ENCODE assay signal across 8 cellular contexts in genomic region chr6:147508871-147509608, GRCh38. TPM values are rescaled to one million over a fixed set of nuclear protein-coding genes. Genes with fewer than 3 reads are reported as not detected.
A peak's percentile ranks its signal among the peaks of the same experiment; 100 is the strongest.
DNase-seq lines count a peak whose midpoint lies in the region; FAIRE-seq and TF ChIP-seq lines count a peak whose summit lies in the region.

No MANE protein-coding gene starts in this region.

- H3K27ac ChIP-seq in mesenchymal stem cell (ENCODE audit: low read length, poor library complexity, severe bottlenecking) (no peak overlapping the region), uterus (peak overlapping the region; percentile 78 to 84)

- H3K4me1 ChIP-seq in mesenchymal stem cell (ENCODE audit: control insufficient read depth, insufficient read depth, low read depth, low read length) = peaks cover 17% of the 10 kb centered on the region
- peaks cover 0 to 4% of the 10 kb centered on the region in 2 donors for H3K4me1 ChIP-seq in uterus

- no peak overlapping the region for H4K91ac ChIP-seq in mesenchymal stem cell (ENCODE audit: low read length)

- H3K4me3 ChIP-seq in choroid plexus epithelial cell (ENCODE audit: low read depth, low read length) (peak overlapping the region; percentile 63), mesenchymal stem cell (ENCODE audit: insufficient read depth in 1 of 2, low read depth in 1 of 2, low read length in 2 of 2) (peak overlapping the region; percentile 58 to 77), uterus (peak overlapping the region; percentile 54 to 76)

- peak overlapping the region; percentile 44 for H2BK120ac ChIP-seq in mesenchymal stem cell (ENCODE audit: low read depth, low read length)

- intact Hi-C loops in uterus (cut with DNase I; ENCODE audit: low total_unique reads) = loop anchor here (10.0 kb wide), 1 partner anchor 656 kb away; no protein-coding TSS in a partner anchor

- 1% methylated on average over 68 of the region's 73 CpGs for WGBS in mesenchymal stem cell

- H3K36me3 ChIP-seq in mesenchymal stem cell (ENCODE audit: control insufficient read depth in 1 of 2, insufficient read depth in 2 of 2, low read depth in 1 of 2, low read length in 2 of 2) (no peaks in the 10 kb centered on the region), uterus (no peaks in the 10 kb centered on the region)

- peak overlapping the region; percentile 9 for H4K8ac ChIP-seq in mesenchymal stem cell (ENCODE audit: low read length)

- H3K23ac ChIP-seq in mesenchymal stem cell (ENCODE audit: low read length in 2 of 2) = no peak overlapping the region

- peak overlapping the region in 1 of 2 experiments; percentile 93 for H3K14ac ChIP-seq in mesenchymal stem cell (ENCODE audit: low read length in 2 of 2)

- H3K4ac ChIP-seq in mesenchymal stem cell (ENCODE audit: low read depth in 1 of 2, low read length in 2 of 2) = no peak overlapping the region

- DNase-seq in DMS53 (lab: John Stamatoyannopoulos, UW) = peak; percentile 61
- DNase-seq in DMS53 treated with DMSO at 0.1 percent for 48 hours (lab: John Stamatoyannopoulos, UW; ENCODE audit: unreplicated experiment) = no peak
- peak; percentile 22 for DNase-seq in HTR-8/SVneo (ENCODE audit: insufficient read length, low spot score)
- no peak for DNase-seq in choroid plexus epithelial cell (ENCODE audit: low read depth)
- no peak for DNase-seq in mesenchymal stem cell
- DNase-seq in uterus = peak; percentile 13 to 17
- no peak for DNase-seq in NOMO-1 treated with DMSO at 0.1 percent for 48 hours (lab: John Stamatoyannopoulos, UW; ENCODE audit: unreplicated experiment)
- DNase-seq in GM19238 (ENCODE audit: insufficient read length, low spot score) = no peak

- peak overlapping the region; percentile 49 for H2BK15ac ChIP-seq in mesenchymal stem cell (ENCODE audit: low read depth, poor library complexity, severe bottlenecking)

- peak overlapping the region in 1 of 2 experiments; percentile 61 for H2BK12ac ChIP-seq in mesenchymal stem cell (ENCODE audit: low read length in 2 of 2)

- FAIRE-seq in HTR-8/SVneo (lab: Jason Lieb, UNC) = no peak

- H3K9ac ChIP-seq in mesenchymal stem cell (ENCODE audit: low read length) = peak overlapping the region; percentile 38

- peak overlapping the region in 1 of 2 experiments; percentile 29 for H3K18ac ChIP-seq in mesenchymal stem cell (ENCODE audit: low read depth in 1 of 2, low read length in 2 of 2)

- peak overlapping the region; percentile 76 for H3K4me2 ChIP-seq in mesenchymal stem cell (ENCODE audit: low read length, poor library complexity, severe bottlenecking)

- no peaks in the 10 kb centered on the region for H3K79me1 ChIP-seq in mesenchymal stem cell (replicated peaks; ENCODE audit: low read length, poor library complexity, severe bottlenecking)

- H3K9me3 ChIP-seq in mesenchymal stem cell (ENCODE audit: control insufficient read depth, low read length) (peaks cover 5% of the 10 kb centered on the region), uterus (no peaks in the 10 kb centered on the region)

- TF ChIP-seq CTCF in choroid plexus epithelial cell (conservative IDR thresholded peaks at IDR 0.05; ENCODE audit: low read depth, low read length) = no peak
- TF ChIP-seq CTCF in uterus (IDR thresholded peaks at IDR 0.05) = no peak

- H2AFZ ChIP-seq in mesenchymal stem cell (ENCODE audit: low read depth, low read length) = peak overlapping the region; percentile 57

- no peak for TF ChIP-seq POLR2A in uterus (IDR thresholded peaks at IDR 0.05)

- no peak overlapping the region for H2BK5ac ChIP-seq in mesenchymal stem cell (ENCODE audit: low read depth, low read length, poor library complexity, severe bottlenecking)

- H3K27me3 ChIP-seq in mesenchymal stem cell (ENCODE audit: control insufficient read depth in 1 of 2, insufficient read depth in 1 of 2, low read length in 2 of 2) (peaks cover 0 to 54% of the 10 kb centered on the region in 2 experiments), uterus (no peaks in the 10 kb centered on the region)

- no peak overlapping the region for H2AK5ac ChIP-seq in mesenchymal stem cell (ENCODE audit: low read length, severe bottlenecking)

RNA-seq across cellular contexts. Expression of gene SAMD5, which starts 0.6 kb away (rescaled TPM):
- polyA plus RNA-seq in mesenchymal stem cell (2013, experiment 1 of 2) = 1.8 TPM
- polyA plus RNA-seq in mesenchymal stem cell (2013, experiment 2 of 2) = 1.9 TPM
- 10 to 100 TPM in 2 of 4 donors, 1 to 10 TPM in 2; 3.3 to 31.7 (median 9.6) TPM for total RNA-seq in uterus

Comparison
In these comparisons a context has a peak if more than half of its experiments do, and no peak if none do; other contexts are left out.
1. DNase-seq: peak in DMS53 (single experiment), HTR-8/SVneo (single experiment) and uterus (2 of 2); none in DMS53 treated with DMSO at 0.1 percent for 48 hours (single experiment), choroid plexus epithelial cell (single experiment), mesenchymal stem cell (single experiment), NOMO-1 treated with DMSO at 0.1 percent for 48 hours (single experiment) and GM19238 (single experiment).
2. Peak in every context shown above with its lines, with median percentiles within 50 percentile points of each other: H3K4me3 ChIP-seq.